Comparison of ENCODE assay signal across 1 cellular context in genomic region chr17:44095388-44095646, GRCh38.
TF ChIP-seq lines count a peak whose summit lies in the region.

No MANE protein-coding gene starts in this region.

TF ChIP-seq in A549, 52 proteins besides CTCF, POLR2A, EP300 and RAD21 (continued from another document):
- no peak for TF ChIP-seq BCL3 (IDR thresholded peaks at IDR 0.05)
- no peak for TF ChIP-seq ZNF302 (CRISPR knock-in tag; IDR thresholded peaks at IDR 0.05)
- TF ChIP-seq MAFK (IDR thresholded peaks at IDR 0.05; ENCODE audit: partially characterized antibody): no peak
- no peak for TF ChIP-seq E2F6 (IDR thresholded peaks at IDR 0.05; ENCODE audit: borderline replicate concordance, low read depth)
- TF ChIP-seq HOXB13 (CRISPR knock-in tag; IDR thresholded peaks at IDR 0.05; ENCODE audit: low read depth): no peak
- no peak for TF ChIP-seq ZFP36 (IDR thresholded peaks at IDR 0.05; ENCODE audit: borderline replicate concordance, partially characterized antibody)
- TF ChIP-seq CHD4 (IDR thresholded peaks at IDR 0.05; ENCODE audit: borderline replicate concordance): no peak
- TF ChIP-seq JUNB (IDR thresholded peaks at IDR 0.05): no peak
